12 cellular contexts compared by ENCODE assay signal in the genomic region with DNA sequence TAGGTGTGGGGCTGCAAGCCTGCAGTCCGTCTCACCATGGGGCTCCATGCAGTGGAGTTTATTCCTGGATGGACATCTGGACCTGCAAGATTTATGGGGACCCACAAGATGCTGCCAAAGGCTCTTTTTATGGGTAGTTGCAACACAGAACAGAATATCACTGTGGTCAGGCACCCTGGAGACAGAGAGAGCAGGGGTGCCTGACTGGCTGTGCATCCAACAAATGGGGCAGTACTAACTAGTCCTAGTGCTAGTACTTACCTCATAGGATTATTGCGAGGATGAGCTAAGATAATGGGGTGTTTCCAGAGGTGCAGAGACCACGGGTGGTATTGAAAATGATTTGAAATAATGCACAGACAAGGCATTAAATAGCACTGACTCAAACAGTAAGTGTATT.
DNase-seq lines count a peak whose midpoint lies in the region; ATAC-seq and TF ChIP-seq lines count a peak whose summit lies in the region.
"Had no signal": no experiment of that assay in that cellular context is flagged by ENCODE, and none has a peak within 500 bp of the region (broad histone marks: within the 10 kb centered on the region; RNA-seq: fewer than 3 reads in every experiment).

No MANE protein-coding gene starts in this region.

- H3K27ac ChIP-seq in HL-60 (replicated peaks), result peak overlapping the region; percentile 72

- no peak overlapping the region for H3K4me3 ChIP-seq in HL-60 (replicated peaks; ENCODE audit: insufficient read depth, low read length)

- DNase-seq in HL-60 (ENCODE audit: low read depth in 1 of 2, low spot score in 1 of 2), result peak; percentile 47 to 50
- DNase-seq in MV-4-11 (lab: John Stamatoyannopoulos, UW), result peak; percentile 77
- peak; percentile 8 for DNase-seq in amniotic epithelial cell (ENCODE audit: low read depth)
- DNase-seq in stimulated activated CD4-positive, alpha-beta T cell treated with anti-CD3 and anti-CD28 coated beads, Interleukin-4, amount 100 ng/mL, for 4 hours, result no peak
- no peak for DNase-seq in GOT3 (lab: John Stamatoyannopoulos, UW)
- DNase-seq: CD4-positive, alpha-beta memory T cell; DMS153; NCI-H1105 treated with DMSO at 0.1 percent for 48 hours; NCI-H1694; NCI-H748 treated with DMSO at 0.1 percent for 48 hours had no signal

- no peak for TF ChIP-seq CTCF in HL-60 (IDR thresholded peaks at IDR 0.05; ENCODE audit: insufficient read depth, low read length)

- ATAC-seq in GM18517 (IDR thresholded peaks at IDR 0.05; ENCODE audit: unreplicated experiment) (no peak), GM19455 (IDR thresholded peaks at IDR 0.05; ENCODE audit: unreplicated experiment) (no peak)

- H3K27me3 ChIP-seq in HL-60 (ENCODE audit: insufficient read depth, poor library complexity, severe bottlenecking), result no peaks in the 10 kb centered on the region

Comparison
In these comparisons a context has a peak if more than half of its experiments do, and no peak if none do; other contexts are left out.
1. DNase-seq: peak in HL-60 (2 of 2), MV-4-11 (single experiment) and amniotic epithelial cell (single experiment); none in stimulated activated CD4-positive, alpha-beta T cell treated with anti-CD3 and anti-CD28 coated beads, Interleukin-4, amount 100 ng/mL, for 4 hours (0 of 2) and GOT3 (single experiment).